8 cellular contexts compared by ENCODE assay signal in genomic region chr9:35726876-35727438, GRCh38. TPM values are rescaled to one million over a fixed set of nuclear protein-coding genes. Genes with fewer than 3 reads are reported as not detected.
DNase-seq lines count a peak whose midpoint lies in the region; ATAC-seq and TF ChIP-seq lines count a peak whose summit lies in the region.

No MANE protein-coding gene starts in this region.

- H3K36me3 ChIP-seq in gastroesophageal sphincter (peaks cover 9 to 42% of the 10 kb centered on the region in 2 donors), gastrocnemius medialis (peaks cover 0 to 37% of the 10 kb centered on the region in 2 donors), BE2C (peaks cover 29% of the 10 kb centered on the region)

- no peaks in the 10 kb centered on the region for H3K9me3 Mint-ChIP-seq in HFFc6
- H3K9me3 Mint-ChIP-seq in activated CD8-positive, alpha-beta T cell treated with anti-CD3 and anti-CD28 coated beads, Interleukin-2, amount 10 ng/mL, durations not matched to agents 7 days and 5 days (ENCODE audit: insufficient read depth): no peaks in the 10 kb centered on the region

- peaks cover 22% of the 10 kb centered on the region for H3K4me1 Mint-ChIP-seq in HFFc6 (ENCODE audit: low read depth)
- peaks cover 4% of the 10 kb centered on the region for H3K4me1 Mint-ChIP-seq in activated CD8-positive, alpha-beta T cell treated with anti-CD3 and anti-CD28 coated beads, Interleukin-2, amount 10 ng/mL, durations not matched to agents 7 days and 5 days (ENCODE audit: low read depth)

- peaks cover 50% of the 10 kb centered on the region for H3K36me3 Mint-ChIP-seq in HFFc6 (ENCODE audit: low read depth)
- H3K36me3 Mint-ChIP-seq in activated CD8-positive, alpha-beta T cell treated with anti-CD3 and anti-CD28 coated beads, Interleukin-2, amount 10 ng/mL, durations not matched to agents 7 days and 5 days (ENCODE audit: low read depth): peaks cover 45% of the 10 kb centered on the region

- CTCF ChIA-PET in activated CD8-positive, alpha-beta T cell treated with anti-CD3 and anti-CD28 coated beads, Interleukin-2, amount 10 ng/mL, durations not matched to agents 7 days and 5 days (lab: Charles Lee): interaction anchor here (0.8 to 23.9 kb wide), 24 partner anchors 8 to 464 kb away, joined by 3 to 209 read pairs (median 6); partner anchors contain the start of genes ARHGEF39, CCDC107, CD72 and CLTA

- ATAC-seq in activated CD8-positive, alpha-beta T cell treated with anti-CD3 and anti-CD28 coated beads, Interleukin-2, amount 10 ng/mL, durations not matched to agents 7 days and 5 days: peak; percentile 16
- peak; percentile 60 for ATAC-seq in gastroesophageal sphincter
- no peak for ATAC-seq in gastrocnemius medialis
- ATAC-seq in HG03378 (IDR thresholded peaks at IDR 0.05; ENCODE audit: unreplicated experiment): no peak

- H3K27ac ChIP-seq in gastroesophageal sphincter (peak overlapping the region; percentile 97 to 100 (median 98)), gastrocnemius medialis (peak overlapping the region; percentile 62 to 98 (median 88))

- no peak overlapping the region for H3K4me3 Mint-ChIP-seq in HFFc6
- no peak overlapping the region for H3K4me3 Mint-ChIP-seq in activated CD8-positive, alpha-beta T cell treated with anti-CD3 and anti-CD28 coated beads, Interleukin-2, amount 10 ng/mL, durations not matched to agents 7 days and 5 days

- H3K4me3 ChIP-seq in gastroesophageal sphincter: peak overlapping the region; percentile 79 to 85
- H3K4me3 ChIP-seq in gastrocnemius medialis: no peak overlapping the region
- H3K4me3 ChIP-seq in BE2C (ENCODE audit: low read depth, low read length): no peak overlapping the region

- POLR2A ChIA-PET in activated CD8-positive, alpha-beta T cell treated with anti-CD3 and anti-CD28 coated beads, Interleukin-2, amount 10 ng/mL, durations not matched to agents 7 days and 5 days (lab: Charles Lee): interaction anchor here (1.3 to 1.6 kb wide), 3 partner anchors 12 to 79 kb away, joined by 6 to 9 read pairs (median 9); no protein-coding TSS in a partner anchor

- peaks cover 3 to 84% (median 22%) of the 10 kb centered on the region in 3 donors for H3K4me1 ChIP-seq in gastroesophageal sphincter
- H3K4me1 ChIP-seq in gastrocnemius medialis: peaks cover 40 to 50% of the 10 kb centered on the region in 2 donors
- H3K4me1 ChIP-seq in BE2C: peaks cover 9% of the 10 kb centered on the region

- TF ChIP-seq CTCF in HFFc6 (IDR thresholded peaks at IDR 0.05) (peak; percentile 43; the same call in 1 of the 2 replicates), gastroesophageal sphincter (IDR thresholded peaks at IDR 0.05) (peak in 2 of 4 experiments; percentile 17 to 54), gastrocnemius medialis (IDR thresholded peaks at IDR 0.05 in 4 of 5, conservative IDR thresholded peaks at IDR 0.05 in 1 of 5) (no peak), BE2C (IDR thresholded peaks at IDR 0.05; ENCODE audit: low read depth, low read length) (no peak)

- in situ Hi-C loops in gastrocnemius medialis (cut with MboI; ENCODE audit: low sequenced_read_pairs in 4 of 4): loop anchor here in 2 of 4 donors (10.0 to 25.0 kb wide), 2 partner anchors 62 to 240 kb away; partner anchors contain the start of genes ARHGEF39 (in 1 of the 2) and RUSC2 (in 1 of the 2)

- TF ChIP-seq EP300 in gastroesophageal sphincter (IDR thresholded peaks at IDR 0.05): no peak

- 19 to 32% methylated on average over 2 to 3 of the region's 4 CpGs for WGBS in gastroesophageal sphincter (ENCODE audit: low coverage in 1 of 2), 2 donors

- DNase-seq in DMS 273 treated with DMSO at 0.1 percent for 48 hours (lab: John Stamatoyannopoulos, UW) (peak; percentile 26), HFFc6 (peak; percentile 63), gastrocnemius medialis (no peak), BE2C (no peak), NCI-H748 (lab: John Stamatoyannopoulos, UW; ENCODE audit: unreplicated experiment) (no peak)
- peak; percentile 69 for DNase-seq in activated CD8-positive, alpha-beta T cell treated with anti-CD3 and anti-CD28 coated beads, Interleukin-2, amount 10 ng/mL, durations not matched to agents 7 days and 5 days

- no peak overlapping the region for H3K27ac Mint-ChIP-seq in HFFc6
- peak overlapping the region; percentile 82 for H3K27ac Mint-ChIP-seq in activated CD8-positive, alpha-beta T cell treated with anti-CD3 and anti-CD28 coated beads, Interleukin-2, amount 10 ng/mL, durations not matched to agents 7 days and 5 days

- peaks cover 8% of the 10 kb centered on the region for H3K27me3 Mint-ChIP-seq in HFFc6 (ENCODE audit: insufficient read depth)
- H3K27me3 Mint-ChIP-seq in activated CD8-positive, alpha-beta T cell treated with anti-CD3 and anti-CD28 coated beads, Interleukin-2, amount 10 ng/mL, durations not matched to agents 7 days and 5 days (ENCODE audit: low read depth): no peaks in the 10 kb centered on the region

- H3K9me3 ChIP-seq in gastroesophageal sphincter (no peaks in the 10 kb centered on the region), gastrocnemius medialis (no peaks in the 10 kb centered on the region), BE2C (no peaks in the 10 kb centered on the region)

- peak; percentile 28 to 40 for TF ChIP-seq POLR2A in gastroesophageal sphincter (IDR thresholded peaks at IDR 0.05)
- TF ChIP-seq POLR2A in gastrocnemius medialis (IDR thresholded peaks at IDR 0.05): no peak

- intact Hi-C loops in gastrocnemius medialis (cut with DNase I; ENCODE audit: low total_unique reads): no loop called here

- H3K27me3 ChIP-seq in gastroesophageal sphincter: no peaks in the 10 kb centered on the region
- H3K27me3 ChIP-seq in gastrocnemius medialis: no peaks in the 10 kb centered on the region
- no peaks in the 10 kb centered on the region for H3K27me3 ChIP-seq in BE2C

RNA-seq across cellular contexts. Expression of gene TLN1, which starts 5.0 kb away (rescaled TPM):
- total RNA-seq in HFFc6 (2021; fragmentation: NEBNext Ultra II Directional; extraction: Animal tissue kit (Norgen Biotek cat#: 25700)): 100 to 1,000 TPM; 470 to 562 (median 491) TPM
- 100 to 1,000 TPM; 448 to 450 TPM for total RNA-seq in activated CD8-positive, alpha-beta T cell treated with anti-CD3 and anti-CD28 coated beads, Interleukin-2, amount 10 ng/mL, durations not matched to agents 7 days and 5 days
- total RNA-seq in gastroesophageal sphincter (1,000 to 10,000 TPM in 3 of 4 donors, 100 to 1,000 TPM in 1; 888 to 1,583 (median 1,047) TPM), gastrocnemius medialis (100 to 1,000 TPM; 106 to 256 (median 186) TPM)
- 91.6 TPM for polyA plus RNA-seq in BE2C (2012; ENCODE audit: insufficient read depth, insufficient read length, low read depth)

RNA-seq across cellular contexts. Expression of gene CREB3, which starts 5.5 kb away (rescaled TPM):
- 100 to 1,000 TPM; 106 to 127 (median 114) TPM for total RNA-seq in HFFc6 (2021; fragmentation: NEBNext Ultra II Directional; extraction: Animal tissue kit (Norgen Biotek cat#: 25700))
- 10 to 100 TPM; 21.6 to 21.7 TPM for total RNA-seq in activated CD8-positive, alpha-beta T cell treated with anti-CD3 and anti-CD28 coated beads, Interleukin-2, amount 10 ng/mL, durations not matched to agents 7 days and 5 days
- 100 to 1,000 TPM in 1 of 4 donors, 10 to 100 TPM in 3; 75.0 to 104 (median 83.7) TPM for total RNA-seq in gastroesophageal sphincter
- total RNA-seq in gastrocnemius medialis: 10 to 100 TPM; 17.8 to 39.6 (median 26.2) TPM
- 40.4 TPM for polyA plus RNA-seq in BE2C (2012; ENCODE audit: insufficient read depth, insufficient read length, low read depth)

RNA-seq across cellular contexts. Expression of gene GBA2, which starts 22.1 kb away (rescaled TPM):
- total RNA-seq in HFFc6 (2021; fragmentation: NEBNext Ultra II Directional; extraction: Animal tissue kit (Norgen Biotek cat#: 25700)): 10 to 100 TPM; 22.9 to 25.7 (median 24.0) TPM
- 10 to 100 TPM; 52.6 to 56.4 TPM for total RNA-seq in activated CD8-positive, alpha-beta T cell treated with anti-CD3 and anti-CD28 coated beads, Interleukin-2, amount 10 ng/mL, durations not matched to agents 7 days and 5 days
- total RNA-seq in gastroesophageal sphincter (10 to 100 TPM; 35.3 to 81.1 (median 54.3) TPM), gastrocnemius medialis (10 to 100 TPM; 47.3 to 63.2 (median 51.4) TPM)
- polyA plus RNA-seq in BE2C (2012; ENCODE audit: insufficient read depth, insufficient read length, low read depth): 80.1 TPM

RNA-seq across cellular contexts. Expression of gene RGP1, which starts 22.1 kb away (rescaled TPM):
- 10 to 100 TPM; 27.6 to 35.1 (median 30.9) TPM for total RNA-seq in HFFc6 (2021; fragmentation: NEBNext Ultra II Directional; extraction: Animal tissue kit (Norgen Biotek cat#: 25700))
- total RNA-seq in activated CD8-positive, alpha-beta T cell treated with anti-CD3 and anti-CD28 coated beads, Interleukin-2, amount 10 ng/mL, durations not matched to agents 7 days and 5 days: 10 to 100 TPM; 22.1 to 22.9 TPM
- 10 to 100 TPM; 19.7 to 34.4 (median 23.4) TPM for total RNA-seq in gastroesophageal sphincter
- 10 to 100 TPM; 22.0 to 41.1 (median 36.3) TPM for total RNA-seq in gastrocnemius medialis
- 12.1 TPM for polyA plus RNA-seq in BE2C (2012; ENCODE audit: insufficient read depth, insufficient read length, low read depth)

RNA-seq across cellular contexts. Expression of gene MSMP, which starts 27.1 kb away (rescaled TPM):
- total RNA-seq in HFFc6 (2021; fragmentation: NEBNext Ultra II Directional; extraction: Animal tissue kit (Norgen Biotek cat#: 25700)): not detected
- under 1 TPM; 0.61 to 0.89 TPM for total RNA-seq in activated CD8-positive, alpha-beta T cell treated with anti-CD3 and anti-CD28 coated beads, Interleukin-2, amount 10 ng/mL, durations not matched to agents 7 days and 5 days
- total RNA-seq in gastroesophageal sphincter: 1 to 10 TPM in 1 of 4 donors, not detected in 3; 2.0 TPM
- total RNA-seq in gastrocnemius medialis: not detected
- polyA plus RNA-seq in BE2C (2012; ENCODE audit: insufficient read depth, insufficient read length, low read depth): 2.2 TPM

Comparison
In these comparisons a context has a peak if more than half of its experiments do, and no peak if none do; other contexts are left out.
1. DNase-seq: peak in DMS 273 treated with DMSO at 0.1 percent for 48 hours (single experiment), HFFc6 (single experiment) and activated CD8-positive, alpha-beta T cell treated with anti-CD3 and anti-CD28 coated beads, Interleukin-2, amount 10 ng/mL, durations not matched to agents 7 days and 5 days (single experiment); none in gastrocnemius medialis (0 of 2), BE2C (single experiment) and NCI-H748 (single experiment).
2. ATAC-seq: peak in activated CD8-positive, alpha-beta T cell treated with anti-CD3 and anti-CD28 coated beads, Interleukin-2, amount 10 ng/mL, durations not matched to agents 7 days and 5 days (single experiment) and gastroesophageal sphincter (single experiment); none in gastrocnemius medialis (0 of 2) and HG03378 (single experiment).
3. H3K4me3 ChIP-seq: peak in gastroesophageal sphincter (2 of 2); none in gastrocnemius medialis (0 of 4) and BE2C (single experiment).
4. POLR2A ChIP-seq: peak in gastroesophageal sphincter (2 of 2); none in gastrocnemius medialis (0 of 2).